In the genomic region with DNA sequence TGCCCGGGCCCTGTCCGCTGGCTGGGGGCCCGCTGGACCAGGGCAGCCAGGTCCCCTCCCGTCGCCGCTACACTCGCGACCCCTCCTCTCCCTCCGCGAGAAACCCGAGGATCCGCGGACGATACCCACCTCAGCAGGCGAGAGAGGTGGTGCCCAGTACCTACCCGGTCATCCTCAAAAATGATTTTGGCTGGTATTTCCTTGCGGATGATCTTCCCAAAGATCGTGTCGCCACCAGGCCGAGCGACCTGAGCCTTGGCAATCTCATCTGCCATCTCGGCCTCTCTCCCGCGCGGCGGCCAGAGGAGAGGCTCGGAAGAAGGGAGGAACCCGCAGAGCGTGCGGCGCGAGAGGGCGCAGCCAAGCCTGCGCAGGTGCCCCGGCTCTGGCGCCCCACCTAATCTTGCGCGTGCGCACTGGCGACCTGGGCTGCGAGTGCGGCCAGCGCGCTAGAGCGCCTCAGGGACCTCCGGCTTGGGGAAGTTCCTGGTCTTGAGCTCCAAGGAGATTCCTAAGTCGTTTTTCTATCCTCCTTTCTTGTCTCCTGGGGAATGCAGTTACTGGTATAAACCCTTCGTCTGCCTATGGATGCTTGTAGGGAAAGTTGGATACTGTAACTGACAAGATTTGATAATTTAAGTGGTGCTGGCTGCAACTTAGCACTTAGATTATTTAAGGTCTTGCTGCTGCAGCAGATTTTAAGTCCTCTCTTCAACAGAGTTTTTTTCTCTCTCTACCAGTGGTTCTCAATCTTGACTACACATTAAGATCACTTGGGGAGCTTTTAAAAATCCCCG, we compare ENCODE assay signal across 8 cellular contexts. TPM values are rescaled to one million over a fixed set of nuclear protein-coding genes. Genes with fewer than 3 reads are reported as not detected.
A peak's percentile ranks its signal among the peaks of the same experiment; 100 is the strongest.
DNase-seq lines count a peak whose midpoint lies in the region; ATAC-seq and TF ChIP-seq lines count a peak whose summit lies in the region.

A gene (minus strand): TSS at position 326 of the 797 bp plus-strand sequence. CDS start 51 bp downstream, at position 275.

- H3K4me1 Mint-ChIP-seq in activated T-cell treated with anti-CD3 and anti-CD28 coated beads, Interleukin-2, amount 50 U/mL, for 24 hours (ENCODE audit: low read depth) = peaks cover 48% of the 10 kb centered on the region

- peak within 1 kb of the TSS; percentile 87 for H3K4me3 ChIP-seq in Jurkat, Clone E6-1 (ENCODE audit: low read length)
- peak within 1 kb of the TSS; percentile 93 for H3K4me3 ChIP-seq in PC-9
- peak within 1 kb of the TSS; percentile 90 to 93 for H3K4me3 ChIP-seq in esophagus (ENCODE audit: low read depth in 1 of 2, low read length in 2 of 2)
- H3K4me3 ChIP-seq in muscle layer of duodenum (ENCODE audit: low read depth in 1 of 2, low read length in 2 of 2) = peak within 1 kb of the TSS; percentile 88 to 92

- peak; percentile 22; the same call in 1 of the 2 replicates for TF ChIP-seq CTCF in PC-9 (conservative IDR thresholded peaks at IDR 0.05)

- H3K4me3 Mint-ChIP-seq in activated T-cell treated with anti-CD3 and anti-CD28 coated beads, Interleukin-2, amount 50 U/mL, for 24 hours = peak within 1 kb of the TSS; percentile 97

- DNase-seq in DMS53 (lab: John Stamatoyannopoulos, UW) = peak; percentile 95
- peak; percentile 89 for DNase-seq in Jurkat, Clone E6-1 (ENCODE audit: low read depth, low spot score)
- peak; percentile 81 to 96 for DNase-seq in PC-9
- DNase-seq in activated T-cell treated with anti-CD3 and anti-CD28 coated beads, Interleukin-2, amount 50 U/mL, for 24 hours = peak; percentile 95
- peak; percentile 86 to 90 for DNase-seq in stimulated activated CD8-positive, alpha-beta memory T cell treated with anti-CD3 and anti-CD28 coated beads, Interleukin-7, amount 100 ng/mL, for 48 hours (ENCODE audit: extremely low read depth in 1 of 2, low read depth in 1 of 2)

- H3K36me3 ChIP-seq in PC-9 (ENCODE audit: low read depth) (peaks cover 17% of the 10 kb centered on the region), esophagus (ENCODE audit: control insufficient read depth in 2 of 2, insufficient read depth in 2 of 2, low read length in 1 of 2) (peaks cover 0 to 6% of the 10 kb centered on the region in 2 donors), muscle layer of duodenum (ENCODE audit: control insufficient read depth in 1 of 2, insufficient read depth in 2 of 2, low read length in 2 of 2) (peaks cover 15 to 16% of the 10 kb centered on the region in 2 donors)

- POLR2A ChIA-PET in PC-9 (lab: Charles Lee; ENCODE audit: unreplicated experiment) = interaction anchor here (0.6 kb wide), 1 partner anchor 120 kb away, joined by 4 read pairs; no protein-coding TSS in a partner anchor

- H3K79me2 ChIP-seq in PC-9 (ENCODE audit: low read depth) = peaks cover 34% of the 10 kb centered on the region

- no peaks in the 10 kb centered on the region for H4K20me1 ChIP-seq in PC-9 (ENCODE audit: insufficient read depth)

- intact Hi-C loops in PC-9 (cut with micrococcal nuclease; ENCODE audit: unreplicated experiment) = loop anchor here (2.0 to 10.0 kb wide), 4 partner anchors 100 to 470 kb away; a partner anchor contains a TSS

- peak; percentile 83 for ATAC-seq in GM21619 (IDR thresholded peaks at IDR 0.05; ENCODE audit: unreplicated experiment)

- TSS peak; percentile 63 for BruUV-seq in PC-9 (replicated peaks; lab: Mats Ljungman, UMichigan)

- peak within 1 kb of the TSS; percentile 99 for H3K27ac Mint-ChIP-seq in activated T-cell treated with anti-CD3 and anti-CD28 coated beads, Interleukin-2, amount 50 U/mL, for 24 hours

- peak within 1 kb of the TSS; percentile 80 for H3K4me2 ChIP-seq in PC-9

- no peaks in the 10 kb centered on the region for H3K27me3 ChIP-seq in PC-9 (ENCODE audit: insufficient read depth, low read depth)
- no peaks in the 10 kb centered on the region for H3K27me3 ChIP-seq in esophagus (ENCODE audit: control insufficient read depth in 1 of 2, insufficient read depth in 2 of 2, low read length in 2 of 2)
- no peaks in the 10 kb centered on the region for H3K27me3 ChIP-seq in muscle layer of duodenum (ENCODE audit: low read depth, low read length)

- H3F3A ChIP-seq in PC-9 (ENCODE audit: insufficient read depth, low read depth) = peaks cover 13% of the 10 kb centered on the region; the same call in 1 of the 2 replicates

- 0 to 1% methylated on average over 40 to 49 of the region's 49 CpGs for WGBS in esophagus, 2 donors

- H3K9me3 ChIP-seq in PC-9 (ENCODE audit: insufficient read depth, low read depth) (no peaks in the 10 kb centered on the region), esophagus (ENCODE audit: control insufficient read depth in 2 of 2, insufficient read depth in 1 of 2, low read depth in 1 of 2, low read length in 1 of 2) (no peaks in the 10 kb centered on the region), muscle layer of duodenum (ENCODE audit: control insufficient read depth in 1 of 2, low read length in 2 of 2) (no peaks in the 10 kb centered on the region)

- H2AFZ ChIP-seq in PC-9 = peak within 1 kb of the TSS; percentile 90

- peaks cover 47% of the 10 kb centered on the region for H3K36me3 Mint-ChIP-seq in activated T-cell treated with anti-CD3 and anti-CD28 coated beads, Interleukin-2, amount 50 U/mL, for 24 hours (ENCODE audit: low read depth)

- no peaks in the 10 kb centered on the region for H3K9me3 Mint-ChIP-seq in activated T-cell treated with anti-CD3 and anti-CD28 coated beads, Interleukin-2, amount 50 U/mL, for 24 hours

- H3K27ac ChIP-seq in PC-9 (peak within 1 kb of the TSS; percentile 82), esophagus (ENCODE audit: low read depth in 2 of 2, low read length in 1 of 2) (peak within 1 kb of the TSS; percentile 98), muscle layer of duodenum (ENCODE audit: low read length) (peak within 1 kb of the TSS; percentile 96)

- H3K4me1 ChIP-seq in PC-9 (replicated peaks; ENCODE audit: insufficient read depth) (peaks cover 23% of the 10 kb centered on the region), esophagus (ENCODE audit: control insufficient read depth in 2 of 2, insufficient read depth in 2 of 2, low read length in 1 of 2) (no peaks in the 10 kb centered on the region), muscle layer of duodenum (ENCODE audit: control insufficient read depth in 1 of 2, insufficient read depth in 2 of 2, low read length in 2 of 2) (peaks cover 15 to 21% of the 10 kb centered on the region in 2 donors)

- CTCF ChIA-PET in PC-9 (lab: Charles Lee) = no interaction called here

- no peaks in the 10 kb centered on the region for H3K9me2 ChIP-seq in PC-9 (ENCODE audit: insufficient read depth)

- no peaks in the 10 kb centered on the region for H3K27me3 Mint-ChIP-seq in activated T-cell treated with anti-CD3 and anti-CD28 coated beads, Interleukin-2, amount 50 U/mL, for 24 hours

RNA-seq across cellular contexts. Expression of the gene that starts here (rescaled TPM):
- 717 TPM for polyA plus RNA-seq in Jurkat, Clone E6-1 (2012; ENCODE audit: insufficient read depth, insufficient read length)
- 210 and 262 TPM in 2 replicates for total RNA-seq in PC-9 (2021)
- 100 to 1,000 TPM; 130 to 299 TPM for polyA plus RNA-seq in esophagus

Comparison
In these comparisons a context has a peak if more than half of its experiments do, and no peak if none do; other contexts are left out.
1. Peak in every context shown above with its lines: DNase-seq, ATAC-seq, H3K4me3 ChIP-seq and H3K27ac ChIP-seq.